In genomic region chr1:244860914-244861610, GRCh38 we compare ENCODE assay signal across 8 cellular contexts. TPM values are rescaled to one million over a fixed set of nuclear protein-coding genes. Genes with fewer than 3 reads are reported as not detected.
DNase-seq lines count a peak whose midpoint lies in the region; ATAC-seq and TF ChIP-seq lines count a peak whose summit lies in the region.

No MANE protein-coding gene starts in this region.

- ATAC-seq in HG03196 (IDR thresholded peaks at IDR 0.05; ENCODE audit: unreplicated experiment) (no peak), GM19467 (IDR thresholded peaks at IDR 0.05; ENCODE audit: unreplicated experiment) (no peak)

- H3K36me3 ChIP-seq in BE2C (peaks cover 76% of the 10 kb centered on the region), KMS-11 (ENCODE audit: insufficient read depth) (peaks cover 56% of the 10 kb centered on the region; the same call in 1 of the 2 replicates)

- peaks cover 57% of the 10 kb centered on the region for H4K20me1 ChIP-seq in KMS-11 (ENCODE audit: insufficient read depth)

- H3K4me1 ChIP-seq in BE2C (peaks cover 7% of the 10 kb centered on the region), KMS-11 (ENCODE audit: low read depth, poor library complexity, severe bottlenecking) (peaks cover 47% of the 10 kb centered on the region)

- peaks cover 56% of the 10 kb centered on the region for H3K4me1 Mint-ChIP-seq in chondrocyte (ENCODE audit: low read depth)
- peaks cover 52% of the 10 kb centered on the region for H3K4me1 Mint-ChIP-seq in nephron

- H3K27ac Mint-ChIP-seq in chondrocyte (ENCODE audit: unreplicated experiment) (peak overlapping the region; percentile 91), nephron (peak overlapping the region; percentile 82 to 99 (median 90))

- H3K4me3 Mint-ChIP-seq in chondrocyte (ENCODE audit: unreplicated experiment) = peak overlapping the region; percentile 91
- H3K4me3 Mint-ChIP-seq in nephron = peak overlapping the region; percentile 96 to 99 (median 97)

- peak overlapping the region; percentile 77 for H3K4me2 ChIP-seq in KMS-11

- H3K27me3 Mint-ChIP-seq in chondrocyte (ENCODE audit: low read depth) = no peaks in the 10 kb centered on the region
- no peaks in the 10 kb centered on the region for H3K27me3 Mint-ChIP-seq in nephron (ENCODE audit: low read depth)

- H3K27me3 ChIP-seq in BE2C = no peaks in the 10 kb centered on the region
- H3K27me3 ChIP-seq in KMS-11 (ENCODE audit: insufficient read depth, low read depth) = no peaks in the 10 kb centered on the region

- no peaks in the 10 kb centered on the region for H3K9me3 Mint-ChIP-seq in chondrocyte (ENCODE audit: low read depth)
- H3K9me3 Mint-ChIP-seq in nephron = no peaks in the 10 kb centered on the region

- peak overlapping the region; percentile 98; the same call in 1 of the 2 replicates for H3K9ac ChIP-seq in KMS-11

- peak overlapping the region; percentile 0; the same call in 1 of the 2 replicates for H3K27ac ChIP-seq in KMS-11

- H2AFZ ChIP-seq in KMS-11 (ENCODE audit: low read depth) = no peak overlapping the region

- DNase-seq in BE2C = no peak
- no peak for DNase-seq in chondrocyte (ENCODE audit: low spot score)
- no peak for DNase-seq in H4 (ENCODE audit: low spot score)
- no peak for DNase-seq in SW480 (ENCODE audit: low spot score)

- no peaks in the 10 kb centered on the region for H3K9me3 ChIP-seq in BE2C

- H3K79me2 ChIP-seq in KMS-11 (ENCODE audit: insufficient read depth, low read depth) = peaks cover 78% of the 10 kb centered on the region

- TF ChIP-seq CTCF in BE2C (IDR thresholded peaks at IDR 0.05; ENCODE audit: low read depth, low read length) (no peak), KMS-11 (conservative IDR thresholded peaks at IDR 0.05; ENCODE audit: low read depth, low read length) (no peak), chondrocyte (IDR thresholded peaks at IDR 0.05) (no peak), nephron (IDR thresholded peaks at IDR 0.05; ENCODE audit: unreplicated experiment in 3 of 3) (no peak)

- H3K36me3 Mint-ChIP-seq in chondrocyte (ENCODE audit: low read depth) (peaks cover 33% of the 10 kb centered on the region), nephron (ENCODE audit: low read depth) (peaks cover 62% of the 10 kb centered on the region)

- H3K4me3 ChIP-seq in BE2C (ENCODE audit: low read depth, low read length) = peak overlapping the region; percentile 98
- H3K4me3 ChIP-seq in KMS-11 (IDR thresholded peaks at IDR 0.05; ENCODE audit: insufficient read depth, low read depth, low read length) = no peak overlapping the region

RNA-seq across cellular contexts. Expression of gene HNRNPU, which starts 3.3 kb away (rescaled TPM):
- polyA plus RNA-seq in BE2C (2012; ENCODE audit: insufficient read depth, insufficient read length, low read depth) = 256 TPM
- total RNA-seq in chondrocyte = 223 to 285 TPM (median 226 TPM) in 3 replicates
- 255 and 288 TPM in 2 replicates for total RNA-seq in H4 (2014; rRNA removed; shearing (Covaris generic))

RNA-seq across cellular contexts. Expression of gene COX20, which starts 25.6 kb away (rescaled TPM):
- polyA plus RNA-seq in BE2C (2012; ENCODE audit: insufficient read depth, insufficient read length, low read depth) = 43.4 TPM
- total RNA-seq in chondrocyte = 31.6 to 36.6 TPM (median 33.6 TPM) in 3 replicates
- 58.4 and 71.7 TPM in 2 replicates for total RNA-seq in H4 (2014; rRNA removed; shearing (Covaris generic))
